ENCODE assay signal across 17 cellular contexts in the genomic region with DNA sequence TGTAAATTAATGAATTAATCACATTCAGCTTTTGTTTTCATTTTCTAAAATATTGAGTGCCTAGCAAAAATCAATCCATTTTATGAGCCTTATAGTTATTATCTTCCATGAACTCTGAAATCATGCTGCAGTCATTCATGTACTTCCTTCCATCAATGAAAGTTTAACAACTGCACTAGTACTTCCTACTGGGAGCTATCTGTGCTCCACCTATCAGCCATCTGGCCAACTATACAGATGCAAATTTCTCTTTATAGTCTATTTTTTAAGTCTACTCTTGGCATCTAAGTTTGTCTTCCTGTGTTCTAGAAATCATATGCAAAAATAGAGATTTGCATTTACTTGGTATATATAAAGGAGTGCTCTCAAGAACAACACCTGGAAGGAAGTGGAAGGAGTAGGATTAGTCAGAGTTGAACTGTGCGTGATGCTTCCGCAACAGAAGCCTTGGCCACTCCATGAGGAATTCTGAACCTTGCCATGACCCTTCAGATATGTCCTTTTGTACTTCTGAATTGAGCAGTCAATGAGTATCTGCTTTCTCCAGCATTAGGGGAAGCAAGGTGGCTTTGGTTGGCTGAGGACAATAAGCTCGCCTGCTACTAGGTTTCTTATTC.
"Had no signal": no experiment of that assay in that cellular context is flagged by ENCODE, and none has a peak within 500 bp of the region (broad histone marks: within the 10 kb centered on the region; RNA-seq: fewer than 3 reads in every experiment).

No MANE protein-coding gene starts in this region.

- ATAC-seq: natural killer cell treated with Interleukin-12 subunit alpha and Interleukin-12 subunit beta and Interleukin-15 and Interleukin-18, amount 100 ng/mL, for 72 hours; pancreas; sciatic nerve; stimulated activated memory B cell treated with anti-CD40 and anti-IgM and Interleukin-4, amounts not matched to agents 10 μg/mL and 1 μg/mL and 100 μg/mL, for 72 hours; T-helper 17 cell; upper lobe of right lung had no signal

- H3K27me3 ChIP-seq: esophagus squamous epithelium, neutrophil, pancreas, upper lobe of right lung had no signal

- H3K9me3 Mint-ChIP-seq: stimulated activated memory B cell treated with anti-CD40 and anti-IgM and Interleukin-4, amounts not matched to agents 10 μg/mL and 1 μg/mL and 100 μg/mL, for 72 hours had no signal

- H3K4me1 ChIP-seq: pancreas had no signal

- H3K27ac ChIP-seq: esophagus squamous epithelium, neutrophil, pancreas, thoracic aorta, upper lobe of right lung, WERI-Rb-1 had no signal

- H3K4me3 ChIP-seq: esophagus squamous epithelium, pancreas, smooth muscle cell, thoracic aorta, upper lobe of right lung had no signal

- H3K9me3 ChIP-seq: esophagus squamous epithelium, neutrophil, pancreas, thoracic aorta, upper lobe of right lung had no signal

- H3K27me3 Mint-ChIP-seq: activated naive CD8-positive, alpha-beta T cell; natural killer cell treated with Interleukin-12 subunit alpha and Interleukin-12 subunit beta and Interleukin-15 and Interleukin-18, amount 100 ng/mL, for 72 hours; stimulated activated memory B cell treated with anti-CD40 and anti-IgM and Interleukin-4, amounts not matched to agents 10 μg/mL and 1 μg/mL and 100 μg/mL, for 72 hours; T-helper 17 cell had no signal

- H3K27ac Mint-ChIP-seq: activated naive CD8-positive, alpha-beta T cell; natural killer cell treated with Interleukin-12 subunit alpha and Interleukin-12 subunit beta and Interleukin-15 and Interleukin-18, amount 100 ng/mL, for 72 hours; stimulated activated memory B cell treated with anti-CD40 and anti-IgM and Interleukin-4, amounts not matched to agents 10 μg/mL and 1 μg/mL and 100 μg/mL, for 72 hours; T-helper 17 cell had no signal

- H3K36me3 Mint-ChIP-seq: activated naive CD8-positive, alpha-beta T cell; natural killer cell treated with Interleukin-12 subunit alpha and Interleukin-12 subunit beta and Interleukin-15 and Interleukin-18, amount 100 ng/mL, for 72 hours; stimulated activated memory B cell treated with anti-CD40 and anti-IgM and Interleukin-4, amounts not matched to agents 10 μg/mL and 1 μg/mL and 100 μg/mL, for 72 hours had no signal

- H3K36me3 ChIP-seq: esophagus squamous epithelium, neutrophil, pancreas, thoracic aorta, upper lobe of right lung, WERI-Rb-1 had no signal

- H3K4me1 Mint-ChIP-seq: stimulated activated memory B cell treated with anti-CD40 and anti-IgM and Interleukin-4, amounts not matched to agents 10 μg/mL and 1 μg/mL and 100 μg/mL, for 72 hours; T-helper 17 cell had no signal

- H3K4me3 Mint-ChIP-seq: activated naive CD8-positive, alpha-beta T cell; natural killer cell treated with Interleukin-12 subunit alpha and Interleukin-12 subunit beta and Interleukin-15 and Interleukin-18, amount 100 ng/mL, for 72 hours; stimulated activated memory B cell treated with anti-CD40 and anti-IgM and Interleukin-4, amounts not matched to agents 10 μg/mL and 1 μg/mL and 100 μg/mL, for 72 hours; T-helper 17 cell had no signal

- DNase-seq: activated CD4-positive, alpha-beta T cell treated with anti-CD3 and anti-CD28 coated beads, Interleukin-2, amount 50 U/mL, for 4 hours; effector memory CD4-positive, alpha-beta T cell; esophagus squamous epithelium; hypothalamus; mesenchymal stem cell; pancreas; stimulated activated CD4-positive, alpha-beta T cell treated with anti-CD3 and anti-CD28 coated beads, Interleukin-4, amount 100 ng/mL, for 4 hours; T-helper 17 cell; upper lobe of right lung; WERI-Rb-1 had no signal
